26 cellular contexts compared by ENCODE assay signal in the genomic region with DNA sequence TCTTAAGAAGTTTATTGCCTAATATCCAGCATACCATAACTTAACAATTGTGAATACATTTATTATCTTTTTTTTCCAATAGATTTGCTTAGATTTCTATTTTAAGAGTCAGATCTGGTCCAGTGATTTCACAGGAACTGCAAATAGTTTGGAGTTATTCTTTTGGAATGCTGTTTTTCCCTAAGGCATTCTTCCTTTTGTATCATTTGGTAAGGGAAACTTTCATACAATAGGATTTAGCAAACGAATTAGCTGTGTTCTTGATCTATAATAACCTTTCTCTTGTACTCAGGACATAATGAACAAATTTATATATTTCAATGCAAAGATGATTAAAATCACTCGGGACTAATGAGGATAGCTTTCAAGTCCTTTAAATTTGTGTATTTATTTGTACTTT.
A peak's percentile ranks its signal among the peaks of the same experiment; 100 is the strongest.
DNase-seq lines count a peak whose midpoint lies in the region; FAIRE-seq and TF ChIP-seq lines count a peak whose summit lies in the region.
"Had no signal": no experiment of that assay in that cellular context is flagged by ENCODE, and none has a peak within 500 bp of the region (broad histone marks: within the 10 kb centered on the region; RNA-seq: fewer than 3 reads in every experiment).

No MANE protein-coding gene starts in this region.

- POLR2A ChIA-PET in CD4-positive, alpha-beta memory T cell (lab: Charles Lee; ENCODE audit: partially characterized antibody): no interaction called here

- FAIRE-seq in bronchial epithelial cell (lab: Jason Lieb, UNC) (no peak), HTR-8/SVneo (lab: Jason Lieb, UNC) (no peak)
- FAIRE-seq: D721Med had no signal

- no peaks in the 10 kb centered on the region for H3K27me3 Mint-ChIP-seq in activated T-helper 2 cell treated with anti-CD3 and anti-CD28 coated beads, Interferon-gamma antibody, Interleukin-2, Interleukin-4, amounts not matched to agents 10 μg/mL and 5 μg/mL and 100 μg/mL, durations not matched to agents 14 hours and 24 hours and 36 hours (ENCODE audit: low read depth)
- no peaks in the 10 kb centered on the region for H3K27me3 Mint-ChIP-seq in CD4-positive, alpha-beta memory T cell
- H3K27me3 Mint-ChIP-seq: B cell had no signal

- H3K4me3 Mint-ChIP-seq in activated T-helper 2 cell treated with anti-CD3 and anti-CD28 coated beads, Interferon-gamma antibody, Interleukin-2, Interleukin-4, amounts not matched to agents 10 μg/mL and 5 μg/mL and 100 μg/mL, durations not matched to agents 14 hours and 24 hours and 36 hours (ENCODE audit: low read depth): no peak overlapping the region
- no peak overlapping the region for H3K4me3 Mint-ChIP-seq in CD4-positive, alpha-beta memory T cell
- H3K4me3 Mint-ChIP-seq: B cell, CD14-positive monocyte, GM23338 had no signal

- DNase-seq in GM03348 (ENCODE audit: low spot score) (peak; percentile 3), bronchial epithelial cell (ENCODE audit: low read depth) (peak; percentile 23), kidney glomerular epithelial cell (lab: John Stamatoyannopoulos, UW) (peak; percentile 11), thyroid gland (no peak), HTR-8/SVneo (ENCODE audit: insufficient read length, low spot score) (no peak)
- no peak for DNase-seq in activated T-helper 2 cell treated with anti-CD3 and anti-CD28 coated beads, Interferon-gamma antibody, Interleukin-2, Interleukin-4, amounts not matched to agents 10 μg/mL and 5 μg/mL and 100 μg/mL, durations not matched to agents 14 hours and 24 hours and 36 hours (ENCODE audit: low spot score)
- DNase-seq in CD4-positive, alpha-beta memory T cell: no peak
- DNase-seq: DMS53, GF-D8, KG1, NCI-H1092 treated with DMSO at 0.1 percent for 48 hours, NCI-H146, NCI-H2029, NCI-H2227 treated with DMSO at 0.1 percent for 48 hours, NCI-H510A, NCI-H748 treated with DMSO at 0.1 percent for 48 hours, PC-9, RPMI8226, SHP77 treated with DMSO at 0.1 percent for 48 hours had no signal

- intact Hi-C loops in thyroid gland (cut with DNase I): no loop called here
- intact Hi-C loops in activated T-helper 2 cell treated with anti-CD3 and anti-CD28 coated beads, Interferon-gamma antibody, Interleukin-2, Interleukin-4, amounts not matched to agents 10 μg/mL and 5 μg/mL and 100 μg/mL, durations not matched to agents 14 hours and 24 hours and 36 hours (cut with micrococcal nuclease): no loop called here
- intact Hi-C loops in CD4-positive, alpha-beta memory T cell (cut with micrococcal nuclease): no loop called here

- H3K27ac Mint-ChIP-seq in activated T-helper 2 cell treated with anti-CD3 and anti-CD28 coated beads, Interferon-gamma antibody, Interleukin-2, Interleukin-4, amounts not matched to agents 10 μg/mL and 5 μg/mL and 100 μg/mL, durations not matched to agents 14 hours and 24 hours and 36 hours: no peak overlapping the region
- no peak overlapping the region for H3K27ac Mint-ChIP-seq in CD4-positive, alpha-beta memory T cell
- H3K27ac Mint-ChIP-seq: B cell, CD14-positive monocyte, GM23338 had no signal

- H3K27ac ChIP-seq in thyroid gland: peak overlapping the region; percentile 3 to 51 (median 7)
- no peak overlapping the region for H3K27ac ChIP-seq in CD4-positive, alpha-beta memory T cell (ENCODE audit: low read depth, low read length)
- H3K27ac ChIP-seq: HL-60, PC-9 had no signal

- CTCF ChIA-PET in CD4-positive, alpha-beta memory T cell (lab: Charles Lee; ENCODE audit: partially characterized antibody): no interaction called here

- H3K27me3 ChIP-seq in bronchial epithelial cell (ENCODE audit: control insufficient read depth, insufficient read depth, low read length) (no peaks in the 10 kb centered on the region), thyroid gland (no peaks in the 10 kb centered on the region)
- no peaks in the 10 kb centered on the region for H3K27me3 ChIP-seq in CD4-positive, alpha-beta memory T cell (ENCODE audit: insufficient read depth, low read length)

- no peaks in the 10 kb centered on the region for H3K36me3 Mint-ChIP-seq in activated T-helper 2 cell treated with anti-CD3 and anti-CD28 coated beads, Interferon-gamma antibody, Interleukin-2, Interleukin-4, amounts not matched to agents 10 μg/mL and 5 μg/mL and 100 μg/mL, durations not matched to agents 14 hours and 24 hours and 36 hours (ENCODE audit: low read depth)
- no peaks in the 10 kb centered on the region for H3K36me3 Mint-ChIP-seq in CD4-positive, alpha-beta memory T cell
- H3K36me3 Mint-ChIP-seq: CD14-positive monocyte had no signal

- H3K4me3 ChIP-seq in bronchial epithelial cell (ENCODE audit: low read depth, low read length) (no peak overlapping the region), thyroid gland (replicated peaks in 1 of 3) (no peak overlapping the region)
- no peak overlapping the region for H3K4me3 ChIP-seq in CD4-positive, alpha-beta memory T cell (ENCODE audit: low read length in 2 of 2)
- H3K4me3 ChIP-seq: GM23338, HAP-1, PC-9 had no signal

- H3K4me1 ChIP-seq in thyroid gland: peaks cover 8 to 21% of the 10 kb centered on the region in 2 donors
- H3K4me1 ChIP-seq in CD4-positive, alpha-beta memory T cell (ENCODE audit: insufficient read depth, low read length): no peaks in the 10 kb centered on the region

- H3K9me3 ChIP-seq in thyroid gland: no peaks in the 10 kb centered on the region
- no peaks in the 10 kb centered on the region for H3K9me3 ChIP-seq in CD4-positive, alpha-beta memory T cell (ENCODE audit: control insufficient read depth in 1 of 2, low read length in 2 of 2)
- H3K9me3 ChIP-seq: HAP-1, SK-N-SH had no signal

- H3K9me3 Mint-ChIP-seq in activated T-helper 2 cell treated with anti-CD3 and anti-CD28 coated beads, Interferon-gamma antibody, Interleukin-2, Interleukin-4, amounts not matched to agents 10 μg/mL and 5 μg/mL and 100 μg/mL, durations not matched to agents 14 hours and 24 hours and 36 hours: no peaks in the 10 kb centered on the region
- peaks cover 0 to 6% (median 3%) of the 10 kb centered on the region in 8 donors for H3K9me3 Mint-ChIP-seq in CD4-positive, alpha-beta memory T cell
- H3K9me3 Mint-ChIP-seq: CD14-positive monocyte had no signal

- 39 to 40% methylated on average over 2 of the region's 2 CpGs for WGBS in thyroid gland, 2 donors

- TF ChIP-seq CTCF in bronchial epithelial cell (IDR thresholded peaks at IDR 0.05; ENCODE audit: insufficient read depth, low read length, severe bottlenecking): no peak
- TF ChIP-seq CTCF in thyroid gland (IDR thresholded peaks at IDR 0.05): no peak

- TF ChIP-seq POLR2A in thyroid gland (IDR thresholded peaks at IDR 0.05): no peak

- H3K4me1 Mint-ChIP-seq in activated T-helper 2 cell treated with anti-CD3 and anti-CD28 coated beads, Interferon-gamma antibody, Interleukin-2, Interleukin-4, amounts not matched to agents 10 μg/mL and 5 μg/mL and 100 μg/mL, durations not matched to agents 14 hours and 24 hours and 36 hours (ENCODE audit: low read depth): no peaks in the 10 kb centered on the region
- no peaks in the 10 kb centered on the region for H3K4me1 Mint-ChIP-seq in CD4-positive, alpha-beta memory T cell
- H3K4me1 Mint-ChIP-seq: B cell, CD14-positive monocyte had no signal

- H3K36me3 ChIP-seq in bronchial epithelial cell (ENCODE audit: control insufficient read depth, insufficient read depth, low read length) (no peaks in the 10 kb centered on the region), thyroid gland (no peaks in the 10 kb centered on the region)
- H3K36me3 ChIP-seq in CD4-positive, alpha-beta memory T cell (ENCODE audit: insufficient read depth, low read length): no peaks in the 10 kb centered on the region
- H3K36me3 ChIP-seq: HAP-1 had no signal

Comparison
In these comparisons a context has a peak if more than half of its experiments do, and no peak if none do; other contexts are left out.
1. DNase-seq: peak in GM03348 (single experiment), bronchial epithelial cell (single experiment) and kidney glomerular epithelial cell (single experiment); none in thyroid gland (0 of 2), activated T-helper 2 cell treated with anti-CD3 and anti-CD28 coated beads, Interferon-gamma antibody, Interleukin-2, Interleukin-4, amounts not matched to agents 10 μg/mL and 5 μg/mL and 100 μg/mL, durations not matched to agents 14 hours and 24 hours and 36 hours (single experiment), CD4-positive, alpha-beta memory T cell (0 of 5) and HTR-8/SVneo (single experiment).